Comparison of ENCODE assay signal across 8 cellular contexts in genomic region chr1:93848352-93848883, GRCh38. TPM values are rescaled to one million over a fixed set of nuclear protein-coding genes. Genes with fewer than 3 reads are reported as not detected.
A peak's percentile ranks its signal among the peaks of the same experiment; 100 is the strongest.
DNase-seq lines count a peak whose midpoint lies in the region; ATAC-seq, FAIRE-seq and TF ChIP-seq lines count a peak whose summit lies in the region.

No MANE protein-coding gene starts in this region.

- H3K4me3 ChIP-seq in fibroblast of villous mesenchyme (ENCODE audit: low read depth, low read length): peak overlapping the region; percentile 80
- peak overlapping the region in 6 of 7 experiments; percentile 69 to 92 (median 78) for H3K4me3 ChIP-seq in skin epidermis

- no peak for DNase-seq in GM18507 (ENCODE audit: extremely low spot score, insufficient read length, low read depth)
- DNase-seq in T-cell: no peak
- DNase-seq in fibroblast of villous mesenchyme (ENCODE audit: low read depth): no peak
- no peak for DNase-seq in omental fat pad (ENCODE audit: low spot score)
- no peak for DNase-seq in iPS-NIHi11 (ENCODE audit: low spot score)
- DNase-seq in HCEC 1CT: no peak
- no peak for DNase-seq in ureter (ENCODE audit: low spot score)

- H3K36me3 Mint-ChIP-seq in T-cell: peaks cover 5% of the 10 kb centered on the region

- FAIRE-seq in GM18507 (lab: Jason Lieb, UNC): peak; percentile 15

- H3K4me1 Mint-ChIP-seq in T-cell: peaks cover 31 to 39% (median 36%) of the 10 kb centered on the region in 3 donors

- CTCF ChIA-PET in T-cell (lab: Charles Lee): interaction anchor here (1.6 to 3.1 kb wide), 3 partner anchors 23 to 219 kb away, joined by 3 to 9 read pairs (median 7); no protein-coding TSS in a partner anchor

- no peak for TF ChIP-seq CTCF in fibroblast of villous mesenchyme (IDR thresholded peaks at IDR 0.05; ENCODE audit: insufficient read depth, low read depth, low read length)
- no peak for TF ChIP-seq CTCF in omental fat pad (IDR thresholded peaks at IDR 0.05)

- H3K4me3 Mint-ChIP-seq in T-cell: peak overlapping the region; percentile 88 to 98 (median 91)

- H3K27ac Mint-ChIP-seq in T-cell: peak overlapping the region; percentile 92 to 96

- no peak for ATAC-seq in T-cell (replicated peaks in 1 of 4)
- no peak for ATAC-seq in omental fat pad (ENCODE audit: low FRiP score)

- H3K9me3 Mint-ChIP-seq in T-cell: peaks cover 0 to 3% (median 0%) of the 10 kb centered on the region in 3 donors

- H3K27me3 Mint-ChIP-seq in T-cell: peaks cover 0 to 5% of the 10 kb centered on the region in 2 donors

- POLR2A ChIA-PET in T-cell (lab: Charles Lee): interaction anchor here in 1 of 2 donors (1.4 kb wide), 1 partner anchor 23 kb away, joined by 3 read pairs; no protein-coding TSS in a partner anchor

- H3K27ac ChIP-seq in skin epidermis: peak overlapping the region in 17 of 21 experiments; percentile 86 to 96 (median 93)

RNA-seq across cellular contexts. Expression of gene DNTTIP2, which starts 30.6 kb away (rescaled TPM):
- total RNA-seq in T-cell: 10 to 100 TPM; 60.4 to 90.7 (median 69.8) TPM
- total RNA-seq in fibroblast of villous mesenchyme: 25.1 and 31.5 TPM in 2 replicates
- total RNA-seq in omental fat pad: 10 to 100 TPM; 26.4 to 63.5 (median 41.0) TPM
- 60.4 TPM for total RNA-seq in ureter
